ENCODE assay signal across 22 cellular contexts in genomic region chr6:168374051-168374502, GRCh38. TPM values are rescaled to one million over a fixed set of nuclear protein-coding genes. Genes with fewer than 3 reads are reported as not detected.
A peak's percentile ranks its signal among the peaks of the same experiment; 100 is the strongest.
DNase-seq lines count a peak whose midpoint lies in the region; ATAC-seq and TF ChIP-seq lines count a peak whose summit lies in the region.
"Had no signal": no experiment of that assay in that cellular context is flagged by ENCODE, and none has a peak within 500 bp of the region (broad histone marks: within the 10 kb centered on the region; RNA-seq: fewer than 3 reads in every experiment).

No MANE protein-coding gene starts in this region.

- H3K9me3 ChIP-seq in mucosa of descending colon = no peaks in the 10 kb centered on the region
- H3K9me3 ChIP-seq in upper lobe of right lung = no peaks in the 10 kb centered on the region
- peaks cover 11% of the 10 kb centered on the region for H3K9me3 ChIP-seq in endodermal cell (ENCODE audit: control insufficient read depth, low read length)

- no peak overlapping the region for H3K4me3 ChIP-seq in mucosa of descending colon
- no peak overlapping the region for H3K4me3 ChIP-seq in upper lobe of right lung
- no peak overlapping the region for H3K4me3 ChIP-seq in endodermal cell (ENCODE audit: low read length)
- H3K4me3 ChIP-seq: GM23248 had no signal

- ATAC-seq in left ventricle myocardium superior (no peak), mucosa of descending colon (no peak), upper lobe of right lung (no peak), HG02763 (IDR thresholded peaks at IDR 0.05; ENCODE audit: unreplicated experiment) (no peak), GM18520 (IDR thresholded peaks at IDR 0.05; ENCODE audit: unreplicated experiment) (no peak)

- no peak overlapping the region for H3K9ac ChIP-seq in endodermal cell (ENCODE audit: extremely low read depth, low read length, poor library complexity, severe bottlenecking)
- H3K9ac ChIP-seq: GM23248 had no signal

- H3K4me1 ChIP-seq in mucosa of descending colon (ENCODE audit: low read depth) (no peaks in the 10 kb centered on the region), upper lobe of right lung (peaks cover 8% of the 10 kb centered on the region), endodermal cell (ENCODE audit: control insufficient read depth, insufficient read depth, low read length) (no peaks in the 10 kb centered on the region)

- intact Hi-C loops in left ventricle myocardium superior (cut with micrococcal nuclease) (loop anchor here (10.0 kb wide), 1 partner anchor 511 kb away; no protein-coding TSS in a partner anchor), cardiac septum (cut with DNase I) (loop anchor here (10.0 kb wide), 1 partner anchor 271 kb away; no protein-coding TSS in a partner anchor), mucosa of descending colon (cut with DNase I, micrococcal nuclease) (loop anchor here in 1 of 2 donors (5.0 kb wide), 1 partner anchor 508 kb away; no protein-coding TSS in a partner anchor), upper lobe of right lung (cut with DNase I) (loop anchor here (5.0 kb wide), 1 partner anchor 513 kb away; no protein-coding TSS in a partner anchor)

- TF ChIP-seq CTCF in mucosa of descending colon (IDR thresholded peaks at IDR 0.05) = no peak
- TF ChIP-seq CTCF in upper lobe of right lung (IDR thresholded peaks at IDR 0.05) = no peak
- no peak for TF ChIP-seq CTCF in endodermal cell (conservative IDR thresholded peaks at IDR 0.05)

- peaks cover 8% of the 10 kb centered on the region for H3K4me1 Mint-ChIP-seq in endodermal cell

- H3K27me3 ChIP-seq in upper lobe of right lung (no peaks in the 10 kb centered on the region), endodermal cell (ENCODE audit: control insufficient read depth, insufficient read depth, low read length, poor library complexity, severe bottlenecking) (no peaks in the 10 kb centered on the region)

- H3K27me3 Mint-ChIP-seq in endodermal cell (ENCODE audit: insufficient read depth) = peaks cover 13% of the 10 kb centered on the region

- 93 to 94% methylated on average over 12 to 13 of the region's 13 CpGs for WGBS in endodermal cell (ENCODE audit: insufficient coverage in 1 of 2, insufficient read length in 1 of 2), 2 experiments

- no peaks in the 10 kb centered on the region for H3K36me3 ChIP-seq in mucosa of descending colon (ENCODE audit: low read depth)
- H3K36me3 ChIP-seq in upper lobe of right lung = no peaks in the 10 kb centered on the region
- no peaks in the 10 kb centered on the region for H3K36me3 ChIP-seq in endodermal cell (ENCODE audit: control insufficient read depth, insufficient read depth, low read length)

- H3K27ac ChIP-seq in upper lobe of right lung (no peak overlapping the region), endodermal cell (ENCODE audit: low read depth, low read length) (no peak overlapping the region)
- H3K27ac ChIP-seq: C4-2B, GM23248 had no signal

- H3K36me3 Mint-ChIP-seq in endodermal cell (ENCODE audit: low read depth) = no peaks in the 10 kb centered on the region

- peak; percentile 15 for DNase-seq in left ventricle myocardium superior
- no peak for DNase-seq in cardiac septum (ENCODE audit: low spot score)
- peak; percentile 63 for DNase-seq in NCI-H345 (lab: John Stamatoyannopoulos, UW)
- DNase-seq in mucosa of descending colon = peak in 2 of 3 donors; percentile 16 to 33
- DNase-seq in upper lobe of right lung = peak; percentile 45
- DNase-seq in endodermal cell = no peak
- DNase-seq: ACHN, DND-41, GM23248, HCEC 1CT, MM.1S, NCI-H1105, NCI-H1694 treated with DMSO at 0.1 percent for 48 hours, NCI-H2227 treated with DMSO at 0.1 percent for 48 hours, NCI-H526, OCI-M1, T-helper 1 cell had no signal

- no peak overlapping the region for H3K4me3 Mint-ChIP-seq in endodermal cell

- H3K9me3 Mint-ChIP-seq in endodermal cell = peaks cover 12% of the 10 kb centered on the region

- H3K27ac Mint-ChIP-seq in endodermal cell = no peak overlapping the region

RNA-seq across cellular contexts. Expression of gene DACT2, which starts 54.5 kb away (rescaled TPM):
- 0.92 TPM for total RNA-seq in left ventricle myocardium superior
- 0.48 TPM for total RNA-seq in cardiac septum
- total RNA-seq in mucosa of descending colon = 1 to 10 TPM; 1.2 to 3.4 (median 1.5) TPM
- 2.5 TPM for total RNA-seq in upper lobe of right lung
- 10 to 100 TPM; 16.6 to 39.9 TPM for total RNA-seq in endodermal cell
- 10.8 TPM for polyA plus RNA-seq in endodermal cell (2013, experiment 1 of 2)
- polyA plus RNA-seq in endodermal cell (2013, experiment 2 of 2) = 13.1 TPM
- total RNA-seq: G401, GM23248, LHCN-M2 had no signal
- polyA plus RNA-seq: GM23248 had no signal

Comparison
In these comparisons a context has a peak if more than half of its experiments do, and no peak if none do; other contexts are left out.
1. DNase-seq: peak in left ventricle myocardium superior (single experiment), NCI-H345 (single experiment), mucosa of descending colon (2 of 3) and upper lobe of right lung (single experiment); none in cardiac septum (single experiment) and endodermal cell (single experiment).